ENCODE assay signal across 8 cellular contexts in genomic region chr16:85570735-85571562, GRCh38. TPM values are rescaled to one million over a fixed set of nuclear protein-coding genes. Genes with fewer than 3 reads are reported as not detected.
A peak's percentile ranks its signal among the peaks of the same experiment; 100 is the strongest.
DNase-seq lines count a peak whose midpoint lies in the region; ATAC-seq, FAIRE-seq and TF ChIP-seq lines count a peak whose summit lies in the region.

No MANE protein-coding gene starts in this region.

- peak overlapping the region; percentile 66 for H3K4ac ChIP-seq in trophoblast cell (ENCODE audit: low read depth, low read length)

- no peak overlapping the region for H2BK5ac ChIP-seq in trophoblast cell (ENCODE audit: low read depth, low read length, poor library complexity)

- 89% methylated on average over 18 of the region's 24 CpGs for WGBS in A549 (ENCODE audit: missing lambda C conversion rate)
- WGBS in HUES64 = 70% methylated on average over 24 of the region's 24 CpGs
- no CpG with 5 or more reads among the region's 24 CpGs for WGBS in trophoblast cell (ENCODE audit: extremely low coverage, insufficient coverage, insufficient read length)

- CTCF ChIA-PET in A549 (lab: Yijun Ruan, JAX) = no interaction called here

- no peak overlapping the region for H4K12ac ChIP-seq in trophoblast cell (ENCODE audit: low read depth, low read length)

- H3K23ac ChIP-seq in trophoblast cell (ENCODE audit: low read length) = no peak overlapping the region

- H3K4me2 ChIP-seq in A549 (no peak overlapping the region), trophoblast cell (ENCODE audit: low read length) (no peak overlapping the region)

- H3K4me3 ChIP-seq in A549 (no peak overlapping the region), HUES64 (ENCODE audit: low read length) (no peak overlapping the region), trophoblast cell (ENCODE audit: low read depth, low read length) (no peak overlapping the region), coronary artery (no peak overlapping the region)

- no peak; a peak in 1 of 6 replicates for ATAC-seq in A549

- H3K9ac ChIP-seq in HUES64 (ENCODE audit: low read depth, low read length) = no peak overlapping the region
- no peak overlapping the region for H3K9ac ChIP-seq in trophoblast cell (ENCODE audit: low read length)

- TF ChIP-seq CTCF in A549 (IDR thresholded peaks at IDR 0.05) (no peak), coronary artery (IDR thresholded peaks at IDR 0.05) (no peak)

- H3K4me1 Mint-ChIP-seq in activated naive CD4-positive, alpha-beta T cell treated with anti-CD3 and anti-CD28 coated beads, Interleukin-2, amount 50 U/mL, for 24 hours = peaks cover 67% of the 10 kb centered on the region

- TF ChIP-seq EP300 in A549 (IDR thresholded peaks at IDR 0.05) = no peak

- H3K9me3 Mint-ChIP-seq in activated naive CD4-positive, alpha-beta T cell treated with anti-CD3 and anti-CD28 coated beads, Interleukin-2, amount 50 U/mL, for 24 hours = no peaks in the 10 kb centered on the region

- H2BK120ac ChIP-seq in trophoblast cell (ENCODE audit: insufficient read depth, low read length, poor library complexity) = no peak overlapping the region

- H2AK5ac ChIP-seq in trophoblast cell (ENCODE audit: low read length) = no peak overlapping the region

- H3K79me1 ChIP-seq in trophoblast cell (ENCODE audit: low read length) = peaks cover 3% of the 10 kb centered on the region

- H2AFZ ChIP-seq in trophoblast cell (ENCODE audit: insufficient read depth, low read length, poor library complexity) = peak overlapping the region; percentile 30

- peaks cover 3% of the 10 kb centered on the region for H3K79me2 ChIP-seq in trophoblast cell (ENCODE audit: control insufficient read depth, insufficient read depth, low read length, poor library complexity)

- no peaks in the 10 kb centered on the region for H3K27me3 ChIP-seq in HUES64 (ENCODE audit: insufficient read depth, low read length)
- H3K27me3 ChIP-seq in trophoblast cell (ENCODE audit: insufficient read depth, low read length) = no peaks in the 10 kb centered on the region

- H3K27me3 Mint-ChIP-seq in activated naive CD4-positive, alpha-beta T cell treated with anti-CD3 and anti-CD28 coated beads, Interleukin-2, amount 50 U/mL, for 24 hours = no peaks in the 10 kb centered on the region

- peaks cover 3% of the 10 kb centered on the region for H3K36me3 Mint-ChIP-seq in activated naive CD4-positive, alpha-beta T cell treated with anti-CD3 and anti-CD28 coated beads, Interleukin-2, amount 50 U/mL, for 24 hours

- H3K14ac ChIP-seq in trophoblast cell (ENCODE audit: low read length) = no peak overlapping the region

- no peak overlapping the region for H2BK12ac ChIP-seq in trophoblast cell (ENCODE audit: low read length)

- peak overlapping the region; percentile 33 for H3K4me3 Mint-ChIP-seq in activated naive CD4-positive, alpha-beta T cell treated with anti-CD3 and anti-CD28 coated beads, Interleukin-2, amount 50 U/mL, for 24 hours

- DNase-seq in A549 (ENCODE audit: low read depth in 1 of 2, low spot score in 1 of 2) (no peak), GM19240 (ENCODE audit: insufficient read length, low spot score) (peak; percentile 86), trophoblast cell (peak in 1 of 2 donors; percentile 42), urothelium cell line (ENCODE audit: low spot score) (no peak), ureter (ENCODE audit: low spot score) (no peak), coronary artery (ENCODE audit: low spot score) (no peak)

- H3K27ac Mint-ChIP-seq in activated naive CD4-positive, alpha-beta T cell treated with anti-CD3 and anti-CD28 coated beads, Interleukin-2, amount 50 U/mL, for 24 hours = peak overlapping the region; percentile 46

- no peak overlapping the region for H3K27ac ChIP-seq in A549
- peak overlapping the region; percentile 97; the same call in 1 of the 2 replicates for H3K27ac ChIP-seq in HUES64 (ENCODE audit: low read depth, low read length)
- no peak overlapping the region for H3K27ac ChIP-seq in trophoblast cell (ENCODE audit: low read depth, low read length)
- peak overlapping the region in 1 of 2 donors; percentile 41 for H3K27ac ChIP-seq in coronary artery

- H3K36me3 ChIP-seq in HUES64 (ENCODE audit: insufficient read depth, low read length) = no peaks in the 10 kb centered on the region
- peaks cover 8 to 14% of the 10 kb centered on the region in 2 experiments for H3K36me3 ChIP-seq in trophoblast cell (ENCODE audit: control insufficient read depth in 1 of 2, insufficient read depth in 2 of 2, low read length in 2 of 2)

- no peaks in the 10 kb centered on the region for H3K4me1 ChIP-seq in A549
- H3K4me1 ChIP-seq in HUES64 (ENCODE audit: insufficient read depth, low read length) = peaks cover 40% of the 10 kb centered on the region
- H3K4me1 ChIP-seq in trophoblast cell (ENCODE audit: control insufficient read depth in 1 of 2, insufficient read depth in 2 of 2, low read length in 2 of 2) = peaks cover 22 to 26% of the 10 kb centered on the region in 2 experiments

- H3K9me3 ChIP-seq in A549 (no peaks in the 10 kb centered on the region), HUES64 (ENCODE audit: insufficient read depth, low read depth, low read length) (no peaks in the 10 kb centered on the region), trophoblast cell (ENCODE audit: insufficient read depth, low read depth, low read length) (peaks cover 6% of the 10 kb centered on the region)

- no peak for TF ChIP-seq RAD21 in A549 (conservative IDR thresholded peaks at IDR 0.05 in 1 of 2, IDR thresholded peaks at IDR 0.05 in 1 of 2)

- FAIRE-seq in A549 (lab: Jason Lieb, UNC) (no peak), urothelium cell line (lab: Jason Lieb, UNC) (no peak)

- POLR2A ChIA-PET in A549 (lab: Yijun Ruan, JAX) = no interaction called here

- no peak for TF ChIP-seq POLR2A in A549 (IDR thresholded peaks at IDR 0.05; ENCODE audit: low read length)

- H3K18ac ChIP-seq in trophoblast cell (ENCODE audit: low read length) = peak overlapping the region; percentile 27

- no peak overlapping the region for H4K91ac ChIP-seq in trophoblast cell (ENCODE audit: low read depth, low read length)

- no peak overlapping the region for H4K8ac ChIP-seq in trophoblast cell (ENCODE audit: low read depth, low read length)

TF ChIP-seq in A549, 52 proteins besides CTCF, POLR2A, EP300 and RAD21:
- TF ChIP-seq MYC (IDR thresholded peaks at IDR 0.05; ENCODE audit: borderline replicate concordance, low read length) = no peak
- TF ChIP-seq ZFP36 (IDR thresholded peaks at IDR 0.05; ENCODE audit: borderline replicate concordance, partially characterized antibody) = peak; percentile 87
- no peak for TF ChIP-seq HES2 (IDR thresholded peaks at IDR 0.05)

RNA-seq across cellular contexts. Expression of gene GSE1, which starts 42.2 kb away (rescaled TPM):
- polyA plus RNA-seq in A549 (2011; rRNA removed) = 20.7 and 24.6 TPM in 2 replicates
- polyA plus RNA-seq in A549 (2012; cell fraction: cytosol; rRNA removed) = 18.9 and 22.8 TPM in 2 replicates
- polyA plus RNA-seq in A549 (2012; cell fraction: nucleus; rRNA removed) = 49.8 and 64.0 TPM in 2 replicates
- polyA plus RNA-seq in A549 (2017; fragmentation: RNase III; extraction: RNeasy Plus Mini Kit Qiagen cat#74134 plus additional on column Dnase treatment) = 24.3 to 30.3 TPM (median 24.3 TPM) in 3 replicates
- polyA minus RNA-seq in A549 (2011; rRNA and poly(A)+ RNA removed) = 24.5 and 25.9 TPM in 2 replicates
- 33.4 TPM for polyA plus RNA-seq in HUES64 (2013, experiment 1 of 2)
- polyA plus RNA-seq in HUES64 (2013, experiment 2 of 2) = 32.2 TPM
- polyA plus RNA-seq in trophoblast cell (2013) = 175 and 188 TPM in 2 replicates
- 49.8 TPM for total RNA-seq in ureter
